ENCODE assay signal across 8 cellular contexts in the genomic region with DNA sequence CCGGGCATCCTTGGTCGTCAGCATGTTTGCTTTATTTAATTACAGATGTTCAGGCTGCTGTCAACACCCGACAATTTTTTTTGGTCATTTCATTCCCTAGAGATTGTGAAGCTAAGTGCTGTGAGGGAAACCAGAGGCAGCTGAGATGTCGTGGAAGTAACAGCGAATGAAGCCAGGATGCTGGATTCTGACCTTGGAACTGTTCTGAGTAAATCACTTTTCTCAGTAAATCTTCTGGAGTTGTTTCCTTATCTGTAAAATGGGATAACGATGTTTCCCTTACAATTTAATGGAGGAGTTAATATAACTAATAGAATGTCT. TPM values are rescaled to one million over a fixed set of nuclear protein-coding genes. Genes with fewer than 3 reads are reported as not detected.
DNase-seq lines count a peak whose midpoint lies in the region; ATAC-seq, FAIRE-seq and TF ChIP-seq lines count a peak whose summit lies in the region.

No MANE protein-coding gene starts in this region.

- TF ChIP-seq CTCF in CD4-positive, alpha-beta T cell (IDR thresholded peaks at IDR 0.05): no peak
- TF ChIP-seq CTCF in HCT116 (IDR thresholded peaks at IDR 0.05 in 2 of 3, conservative IDR thresholded peaks at IDR 0.05 in 1 of 3; ENCODE audit: borderline replicate concordance in 1 of 3, insufficient read depth in 1 of 3, low read depth in 2 of 3, low read length in 2 of 3) (no peak), upper lobe of left lung (IDR thresholded peaks at IDR 0.05) (no peak)

- BruUV-seq in HCT116 (replicated peaks; lab: Mats Ljungman, UMichigan): no TSS peak

- peaks cover 46% of the 10 kb centered on the region for H3K79me2 ChIP-seq in HCT116 (ENCODE audit: insufficient read depth, low read length)

- H3K27ac Mint-ChIP-seq in CD4-positive, alpha-beta T cell: peak overlapping the region; percentile 93
- peak overlapping the region; percentile 93 for H3K27ac Mint-ChIP-seq in activated CD4-positive, alpha-beta memory T cell treated with anti-CD3 and anti-CD28 coated beads, Interleukin-2, amount 10 ng/mL, durations not matched to agents 7 days and 5 days

- no peak for ATAC-seq in CD4-positive, alpha-beta T cell (ENCODE audit: poor library complexity)
- ATAC-seq in HCT116: peak; percentile 31
- ATAC-seq in left lobe of liver: peak; percentile 5
- ATAC-seq in upper lobe of left lung (ENCODE audit: low FRiP score in 2 of 2): no peak

- peaks cover 8% of the 10 kb centered on the region for H3K36me3 Mint-ChIP-seq in CD4-positive, alpha-beta T cell (ENCODE audit: low read depth)
- peaks cover 21% of the 10 kb centered on the region for H3K36me3 Mint-ChIP-seq in activated CD4-positive, alpha-beta memory T cell treated with anti-CD3 and anti-CD28 coated beads, Interleukin-2, amount 10 ng/mL, durations not matched to agents 7 days and 5 days (ENCODE audit: low read depth)

- H3K27me3 Mint-ChIP-seq in CD4-positive, alpha-beta T cell: no peaks in the 10 kb centered on the region
- H3K27me3 Mint-ChIP-seq in activated CD4-positive, alpha-beta memory T cell treated with anti-CD3 and anti-CD28 coated beads, Interleukin-2, amount 10 ng/mL, durations not matched to agents 7 days and 5 days: peaks cover 2% of the 10 kb centered on the region

- WGBS in upper lobe of left lung, 2 donors: 9% methylated on average over 6 of the region's 6 CpGs

- CTCF ChIA-PET in CD4-positive, alpha-beta T cell (lab: Charles Lee): no interaction called here
- CTCF ChIA-PET in HCT116 (lab: Charles Lee): no interaction called here
- CTCF ChIA-PET in activated CD4-positive, alpha-beta memory T cell treated with anti-CD3 and anti-CD28 coated beads, Interleukin-2, amount 10 ng/mL, durations not matched to agents 7 days and 5 days (lab: Charles Lee): interaction anchor here (0.6 to 1.1 kb wide), 5 partner anchors 9 to 366 kb away, joined by 3 to 5 read pairs (median 3); no protein-coding TSS in a partner anchor

- POLR2A ChIA-PET in CD4-positive, alpha-beta T cell (lab: Charles Lee): interaction anchor here (0.6 to 1.3 kb wide), 2 partner anchors 19 to 32 kb away, joined by 3 to 8 read pairs; no protein-coding TSS in a partner anchor
- POLR2A ChIA-PET in HCT116 (lab: Charles Lee): no interaction called here
- POLR2A ChIA-PET in activated CD4-positive, alpha-beta memory T cell treated with anti-CD3 and anti-CD28 coated beads, Interleukin-2, amount 10 ng/mL, durations not matched to agents 7 days and 5 days (lab: Charles Lee): interaction anchor here (0.9 to 1.3 kb wide), 4 partner anchors 12 to 368 kb away, joined by 3 to 10 read pairs (median 7); a partner anchor contains a TSS

- no peak for FAIRE-seq in GM12892 (lab: Jason Lieb, UNC)

- TF ChIP-seq POLR2A in HCT116 (IDR thresholded peaks at IDR 0.05; ENCODE audit: borderline replicate concordance, extremely low read depth, insufficient read depth, insufficient read length) (no peak), upper lobe of left lung (IDR thresholded peaks at IDR 0.05) (no peak), GM12892 (IDR thresholded peaks at IDR 0.05; ENCODE audit: low read depth, low read length) (no peak)

- H3K36me3 ChIP-seq in HCT116 (ENCODE audit: control insufficient read depth in 1 of 2, insufficient read depth in 2 of 2, low read length in 2 of 2) (peaks cover 0 to 2% of the 10 kb centered on the region in 2 experiments; a peak in 1 of 4 replicates), upper lobe of left lung (no peaks in the 10 kb centered on the region)

- H3K9ac ChIP-seq in HCT116 (ENCODE audit: low read length): peak overlapping the region; percentile 91

- no peak for DNase-seq in CD4-positive, alpha-beta T cell
- DNase-seq in HCT116 (ENCODE audit: low read depth, low spot score) (no peak), left lobe of liver (ENCODE audit: low spot score) (no peak), upper lobe of left lung (no peak), HUDEP-2 (lab: John Stamatoyannopoulos, UW; ENCODE audit: unreplicated experiment in 76 of 76) (no peak), GM12892 (ENCODE audit: insufficient read length) (no peak), T1000 (lab: John Stamatoyannopoulos, UW) (no peak)
- DNase-seq in activated CD4-positive, alpha-beta memory T cell treated with anti-CD3 and anti-CD28 coated beads, Interleukin-2, amount 10 ng/mL, durations not matched to agents 7 days and 5 days: no peak

- H3K9me3 ChIP-seq in CD4-positive, alpha-beta T cell (ENCODE audit: control insufficient read depth, low read length): no peaks in the 10 kb centered on the region
- H3K9me3 ChIP-seq in HCT116 (ENCODE audit: control insufficient read depth in 1 of 2, insufficient read depth in 1 of 2, low read depth in 1 of 2, low read length in 2 of 2) (no peaks in the 10 kb centered on the region), upper lobe of left lung (no peaks in the 10 kb centered on the region)

- RAD21 ChIA-PET in HCT116 (lab: Charles Lee; ENCODE audit: low non-redundant PET in 1 of 2, low total read pairs in 2 of 2, uncharacterized antibody in 2 of 2, unreplicated experiment in 2 of 2): no interaction called here

- H3K27ac ChIP-seq in CD4-positive, alpha-beta T cell (ENCODE audit: low read depth, low read length): no peak overlapping the region
- peak overlapping the region; percentile 86; the same call in 1 of the 2 replicates for H3K27ac ChIP-seq in HCT116 (ENCODE audit: low read depth, low read length)
- peak overlapping the region in 2 of 4 donors; percentile 83 to 89 for H3K27ac ChIP-seq in upper lobe of left lung

- peak overlapping the region; percentile 58 to 96 for H3K4me3 ChIP-seq in HCT116 (replicated peaks in 1 of 2; ENCODE audit: low read depth in 1 of 2, low read length in 2 of 2)
- peak overlapping the region; percentile 19 to 99 (median 96) for H3K4me3 ChIP-seq in upper lobe of left lung

- peak overlapping the region; percentile 99 for H3K4me3 Mint-ChIP-seq in CD4-positive, alpha-beta T cell
- peak overlapping the region; percentile 98 for H3K4me3 Mint-ChIP-seq in activated CD4-positive, alpha-beta memory T cell treated with anti-CD3 and anti-CD28 coated beads, Interleukin-2, amount 10 ng/mL, durations not matched to agents 7 days and 5 days

- H3K27me3 ChIP-seq in CD4-positive, alpha-beta T cell (ENCODE audit: control insufficient read depth, insufficient read depth, low read length): no peaks in the 10 kb centered on the region
- H3K27me3 ChIP-seq in HCT116 (ENCODE audit: insufficient read depth, low read length) (no peaks in the 10 kb centered on the region), upper lobe of left lung (no peaks in the 10 kb centered on the region)

- peak overlapping the region; percentile 81 for H3K4me2 ChIP-seq in HCT116 (ENCODE audit: low read length)

- intact Hi-C loops in CD4-positive, alpha-beta T cell (cut with DNase I, micrococcal nuclease): loop anchor here (1.0 to 10.0 kb wide), 2 partner anchors 20 to 578 kb away; a partner anchor contains a TSS
- intact Hi-C loops in HCT116 (cut with micrococcal nuclease): no loop called here

- no peak for TF ChIP-seq EP300 in upper lobe of left lung (IDR thresholded peaks at IDR 0.05)

- H3K9me2 ChIP-seq in HCT116 (ENCODE audit: insufficient read depth): no peaks in the 10 kb centered on the region

- H4K20me1 ChIP-seq in HCT116 (ENCODE audit: insufficient read depth): no peaks in the 10 kb centered on the region

- peaks cover 37% of the 10 kb centered on the region for H3K4me1 Mint-ChIP-seq in CD4-positive, alpha-beta T cell (ENCODE audit: low read depth)
- H3K4me1 Mint-ChIP-seq in activated CD4-positive, alpha-beta memory T cell treated with anti-CD3 and anti-CD28 coated beads, Interleukin-2, amount 10 ng/mL, durations not matched to agents 7 days and 5 days: peaks cover 44% of the 10 kb centered on the region

- H3K4me1 ChIP-seq in HCT116 (ENCODE audit: control insufficient read depth in 1 of 2, insufficient read depth in 2 of 2, low read length in 2 of 2): peaks cover 13 to 16% of the 10 kb centered on the region in 2 experiments; a peak in 2 of 4 replicates
- peaks cover 12 to 32% (median 17%) of the 10 kb centered on the region in 4 donors for H3K4me1 ChIP-seq in upper lobe of left lung

- TF ChIP-seq RAD21 in HCT116 (IDR thresholded peaks at IDR 0.05; ENCODE audit: low read depth): no peak

- no peaks in the 10 kb centered on the region for H3K9me3 Mint-ChIP-seq in CD4-positive, alpha-beta T cell
- no peaks in the 10 kb centered on the region for H3K9me3 Mint-ChIP-seq in activated CD4-positive, alpha-beta memory T cell treated with anti-CD3 and anti-CD28 coated beads, Interleukin-2, amount 10 ng/mL, durations not matched to agents 7 days and 5 days

- H2AFZ ChIP-seq in HCT116 (ENCODE audit: low read depth, low read length, poor library complexity, severe bottlenecking): peak overlapping the region; percentile 45

TF ChIP-seq in HCT116, 20 proteins besides CTCF, POLR2A, EP300 and RAD21 (continues in another document):
- TF ChIP-seq POLR2AphosphoS5 (IDR thresholded peaks at IDR 0.05; ENCODE audit: low read depth, low read length) (no peak), SRF (IDR thresholded peaks at IDR 0.05; ENCODE audit: low read depth) (no peak), EGR1 (IDR thresholded peaks at IDR 0.05; ENCODE audit: low read depth) (no peak)

RNA-seq across cellular contexts. Expression of a gene that starts 0.4 kb away (rescaled TPM):
- 10 to 100 TPM; 23.2 to 26.9 TPM for total RNA-seq in CD4-positive, alpha-beta T cell
- 166 TPM for total RNA-seq in HCT116 (2021; ENCODE audit: unreplicated experiment)
- 108 and 127 TPM in 2 replicates for polyA plus RNA-seq in HCT116 (2012)
- total RNA-seq in activated CD4-positive, alpha-beta memory T cell treated with anti-CD3 and anti-CD28 coated beads, Interleukin-2, amount 10 ng/mL, durations not matched to agents 7 days and 5 days: 100 to 1,000 TPM; 157 to 160 TPM
- 19.5 TPM for total RNA-seq in left lobe of liver
- 10 to 100 TPM; 24.4 to 48.3 (median 38.1) TPM for total RNA-seq in upper lobe of left lung
- polyA plus RNA-seq in GM12892 (2012; ENCODE audit: missing spikeins): 35.6 TPM

Comparison
In these comparisons a context has a peak if more than half of its experiments do, and no peak if none do; other contexts are left out.
1. ATAC-seq: peak in HCT116 (single experiment) and left lobe of liver (single experiment); none in CD4-positive, alpha-beta T cell (single experiment) and upper lobe of left lung (0 of 2).